ENCODE assay signal across 18 cellular contexts in genomic region chr3:129345281-129345680, GRCh38.
A peak's percentile ranks its signal among the peaks of the same experiment; 100 is the strongest.
DNase-seq lines count a peak whose midpoint lies in the region; ATAC-seq and TF ChIP-seq lines count a peak whose summit lies in the region.
"Had no signal": no experiment of that assay in that cellular context is flagged by ENCODE, and none has a peak within 500 bp of the region (broad histone marks: within the 10 kb centered on the region; RNA-seq: fewer than 3 reads in every experiment).

No MANE protein-coding gene starts in this region.

- no peaks in the 10 kb centered on the region for H3K9me3 ChIP-seq in heart right ventricle
- no peaks in the 10 kb centered on the region for H3K9me3 ChIP-seq in neuronal stem cell (replicated peaks in 1 of 2; ENCODE audit: control insufficient read depth in 2 of 2, insufficient read depth in 1 of 2, low read depth in 1 of 2, low read length in 2 of 2)
- no peaks in the 10 kb centered on the region for H3K9me3 ChIP-seq in ovary

- no peak overlapping the region for H4K91ac ChIP-seq in neuronal stem cell (ENCODE audit: low read depth, low read length, poor library complexity)

- no peak for TF ChIP-seq EP300 in ovary (IDR thresholded peaks at IDR 0.05)

- no peak for TF ChIP-seq POLR2A in ovary (IDR thresholded peaks at IDR 0.05)

- peak overlapping the region; percentile 75 for H2BK5ac ChIP-seq in neuronal stem cell (ENCODE audit: low read length)

- H3K27me3 Mint-ChIP-seq in progenitor cell of endocrine pancreas: peaks cover 17% of the 10 kb centered on the region

- no peak overlapping the region for H3K23ac ChIP-seq in neuronal stem cell (ENCODE audit: low read depth, low read length, poor library complexity)

- H3K27me3 ChIP-seq in heart right ventricle (peaks cover 0 to 11% (median 0%) of the 10 kb centered on the region in 7 donors), neuronal stem cell (ENCODE audit: control insufficient read depth in 3 of 3, insufficient read depth in 3 of 3, low read depth in 1 of 3, low read length in 3 of 3) (peaks cover 0 to 3% (median 0%) of the 10 kb centered on the region in 3 experiments), ovary (no peaks in the 10 kb centered on the region)

- no peak for ATAC-seq in Right ventricle myocardium inferior
- ATAC-seq in heart right ventricle: no peak

- no peak overlapping the region for H3K9ac ChIP-seq in neuronal stem cell (ENCODE audit: low read depth, low read length, poor library complexity)
- H3K9ac ChIP-seq: GM23248 had no signal

- H3K9me3 Mint-ChIP-seq in progenitor cell of endocrine pancreas (ENCODE audit: low read depth): no peaks in the 10 kb centered on the region
- H3K9me3 Mint-ChIP-seq: CD4-positive, alpha-beta T cell; HFFc6 had no signal

- H3K79me1 ChIP-seq in neuronal stem cell (ENCODE audit: low read depth, low read length): no peaks in the 10 kb centered on the region

- H3K4me3 Mint-ChIP-seq in progenitor cell of endocrine pancreas (ENCODE audit: low read depth): peak overlapping the region; percentile 5
- H3K4me3 Mint-ChIP-seq: CD4-positive, alpha-beta T cell; HFFc6 had no signal

- no peaks in the 10 kb centered on the region for H3K36me3 ChIP-seq in heart right ventricle
- H3K36me3 ChIP-seq in neuronal stem cell (replicated peaks in 1 of 2; ENCODE audit: control insufficient read depth in 2 of 2, insufficient read depth in 2 of 2, low read length in 2 of 2): no peaks in the 10 kb centered on the region
- H3K36me3 ChIP-seq in ovary: no peaks in the 10 kb centered on the region

- no peak overlapping the region for H4K8ac ChIP-seq in neuronal stem cell (ENCODE audit: low read depth, low read length)

- no peak overlapping the region for H3K18ac ChIP-seq in neuronal stem cell (ENCODE audit: low read length)

- no peaks in the 10 kb centered on the region for H3K36me3 Mint-ChIP-seq in progenitor cell of endocrine pancreas (ENCODE audit: insufficient read depth)

- H2BK15ac ChIP-seq in neuronal stem cell (ENCODE audit: low read length): no peak overlapping the region

- DNase-seq in Right ventricle myocardium inferior (ENCODE audit: missing footprints) (peak; percentile 59), heart right ventricle (no peak), RPMI8226 (peak; percentile 1), neuronal stem cell (ENCODE audit: low spot score) (no peak), progenitor cell of endocrine pancreas (ENCODE audit: low spot score, unreplicated experiment) (no peak), ovary (no peak), COLO668 (lab: John Stamatoyannopoulos, UW; ENCODE audit: unreplicated experiment) (no peak)
- DNase-seq in stimulated activated CD4-positive, alpha-beta T cell treated with anti-CD3 and anti-CD28 coated beads, Interleukin-4, amount 100 ng/mL, for 24 hours: no peak
- DNase-seq: ACHN; AML-193; CD4-positive, alpha-beta T cell; DMS153; DMS79; GDM1; HFFc6 had no signal

- no peak overlapping the region for H3K4ac ChIP-seq in neuronal stem cell (ENCODE audit: low read length)

- intact Hi-C loops in Right ventricle myocardium inferior (cut with DNase I) (no loop called here), heart right ventricle (cut with DNase I) (no loop called here), ovary (cut with DNase I) (no loop called here)

- H3K4me1 Mint-ChIP-seq in progenitor cell of endocrine pancreas (ENCODE audit: low read depth): peaks cover 5% of the 10 kb centered on the region

- no peak overlapping the region for H3K27ac ChIP-seq in heart right ventricle
- no peak overlapping the region for H3K27ac ChIP-seq in neuronal stem cell (replicated peaks; ENCODE audit: low read length)
- H3K27ac ChIP-seq in ovary: no peak overlapping the region
- H3K27ac ChIP-seq: C4-2B, GM23248, HL-60 had no signal

- peak overlapping the region; percentile 86 for H2AK5ac ChIP-seq in neuronal stem cell (ENCODE audit: low read depth, low read length)

- H3K4me2 ChIP-seq in neuronal stem cell (ENCODE audit: insufficient read depth, low read length, poor library complexity, severe bottlenecking): no peak overlapping the region

- H2BK120ac ChIP-seq in neuronal stem cell (ENCODE audit: low read depth, low read length): no peak overlapping the region

- no peak overlapping the region for H3K4me3 ChIP-seq in heart right ventricle
- no peak overlapping the region for H3K4me3 ChIP-seq in neuronal stem cell (ENCODE audit: low read length in 2 of 2)
- H3K4me3 ChIP-seq in ovary: no peak overlapping the region
- H3K4me3 ChIP-seq: GM23248 had no signal

- WGBS in heart right ventricle, 2 donors: 84 to 95% methylated on average over 7 of the region's 7 CpGs
- WGBS in neuronal stem cell (ENCODE audit: extremely low coverage in 2 of 2, insufficient read length in 2 of 2, insufficient replicate concordance in 1 of 2), 2 donors: no CpG with 5 or more reads among the region's 7 CpGs
- WGBS in ovary, 3 donors: 76 to 81% (median 78%) methylated on average over 7 of the region's 7 CpGs

- H2BK12ac ChIP-seq in neuronal stem cell (ENCODE audit: low read length): no peak overlapping the region

- no peak overlapping the region for H3K14ac ChIP-seq in neuronal stem cell (ENCODE audit: low read length)

- H2AFZ ChIP-seq in neuronal stem cell (ENCODE audit: low read length): no peak overlapping the region
- H2AFZ ChIP-seq: GM23248 had no signal

- TF ChIP-seq CTCF in heart right ventricle (IDR thresholded peaks at IDR 0.05) (no peak), progenitor cell of endocrine pancreas (IDR thresholded peaks at IDR 0.05; ENCODE audit: unreplicated experiment) (no peak), ovary (IDR thresholded peaks at IDR 0.05) (no peak)

- no peak overlapping the region for H3K27ac Mint-ChIP-seq in progenitor cell of endocrine pancreas
- H3K27ac Mint-ChIP-seq: CD4-positive, alpha-beta T cell; HFFc6 had no signal

- peaks cover 7 to 52% (median 33%) of the 10 kb centered on the region in 9 donors for H3K4me1 ChIP-seq in heart right ventricle
- peaks cover 10 to 12% of the 10 kb centered on the region in 2 donors for H3K4me1 ChIP-seq in neuronal stem cell (ENCODE audit: control insufficient read depth in 2 of 2, insufficient read depth in 1 of 2, low read depth in 1 of 2, low read length in 2 of 2)
- H3K4me1 ChIP-seq in ovary (ENCODE audit: insufficient read depth): no peaks in the 10 kb centered on the region

Comparison
In these comparisons a context has a peak if more than half of its experiments do, and no peak if none do; other contexts are left out.
1. DNase-seq: peak in Right ventricle myocardium inferior (single experiment) and RPMI8226 (single experiment); none in heart right ventricle (0 of 2), neuronal stem cell (single experiment), progenitor cell of endocrine pancreas (single experiment), ovary (0 of 5), COLO668 (single experiment) and stimulated activated CD4-positive, alpha-beta T cell treated with anti-CD3 and anti-CD28 coated beads, Interleukin-4, amount 100 ng/mL, for 24 hours (single experiment).